In genomic region chr19:45498411-45499195, GRCh38 we compare ENCODE assay signal across 8 cellular contexts. TPM values are rescaled to one million over a fixed set of nuclear protein-coding genes. Genes with fewer than 3 reads are reported as not detected.
DNase-seq lines count a peak whose midpoint lies in the region; ATAC-seq and TF ChIP-seq lines count a peak whose summit lies in the region.

Gene PPM1N, plus strand, starts transcription at chr19:45498443. Its CDS starts 30 bp downstream, at chr19:45498473.

- 0 out of 2 replicates have a peak, but pooled peaks cover 5% of the 10 kb centered on the region for H3F3A ChIP-seq in OCI-LY1 (ENCODE audit: insufficient read depth, low read length)

- WGBS in right cardiac atrium = 1% methylated on average over 89 of the region's 89 CpGs

- H3K9me2 ChIP-seq in OCI-LY1 (ENCODE audit: low read depth, low read length) = no peaks in the 10 kb centered on the region

- no peak within 1 kb of the TSS for H3K27ac Mint-ChIP-seq in activated naive CD4-positive, alpha-beta T cell treated with anti-CD3 and anti-CD28 coated beads for 36 hours

- H3K4me3 ChIP-seq in OCI-LY1 (ENCODE audit: low read depth, low read length, poor library complexity, severe bottlenecking) (peak within 1 kb of the TSS; percentile 58), right cardiac atrium (ENCODE audit: low read length) (peak within 1 kb of the TSS; percentile 68)

- peak within 1 kb of the TSS; percentile 72 for H3K4me3 Mint-ChIP-seq in activated naive CD4-positive, alpha-beta T cell treated with anti-CD3 and anti-CD28 coated beads for 36 hours

- ATAC-seq in right cardiac atrium (peak in 1 of 2 donors; percentile 7), HG02610 (IDR thresholded peaks at IDR 0.05; ENCODE audit: unreplicated experiment) (no peak), GM21367 (IDR thresholded peaks at IDR 0.05; ENCODE audit: unreplicated experiment) (no peak)

- DNase-seq in GM13977 (ENCODE audit: low spot score) (peak; percentile 78), right cardiac atrium (peak in 2 of 3 donors; percentile 71 to 73), HuH-7.5 (ENCODE audit: low spot score) (no peak)
- peak; percentile 58 for DNase-seq in activated naive CD4-positive, alpha-beta T cell treated with anti-CD3 and anti-CD28 coated beads for 36 hours
- peak; percentile 48 to 62 for DNase-seq in stimulated activated CD4-positive, alpha-beta T cell treated with anti-CD3 and anti-CD28 coated beads, Interleukin-1b, Interleukin-23, amount 100 ng/mL, for 4 hours (ENCODE audit: low read depth in 2 of 2)

- peaks cover 40% of the 10 kb centered on the region for H3K4me1 ChIP-seq in OCI-LY1 (ENCODE audit: insufficient read depth, low read length, severe bottlenecking)
- peaks cover 6% of the 10 kb centered on the region for H3K4me1 ChIP-seq in right cardiac atrium (ENCODE audit: control insufficient read depth, insufficient read depth, low read length)

- H3K27me3 ChIP-seq in OCI-LY1 (ENCODE audit: insufficient read depth, low read length) (0 out of 2 replicates have a peak, but pooled peaks cover 4% of the 10 kb centered on the region), right cardiac atrium (ENCODE audit: control insufficient read depth, insufficient read depth) (no peaks in the 10 kb centered on the region)

- no peaks in the 10 kb centered on the region for H3K9me3 Mint-ChIP-seq in activated naive CD4-positive, alpha-beta T cell treated with anti-CD3 and anti-CD28 coated beads for 36 hours

- CTCF ChIA-PET in activated naive CD4-positive, alpha-beta T cell treated with anti-CD3 and anti-CD28 coated beads for 36 hours (lab: Charles Lee) = interaction anchor here (0.6 to 5.2 kb wide), 4 partner anchors 13 to 132 kb away, joined by 3 to 54 read pairs (median 4); no protein-coding TSS in a partner anchor

- H3K4me1 Mint-ChIP-seq in activated naive CD4-positive, alpha-beta T cell treated with anti-CD3 and anti-CD28 coated beads for 36 hours (ENCODE audit: low read depth) = peaks cover 26% of the 10 kb centered on the region

- intact Hi-C loops in activated naive CD4-positive, alpha-beta T cell treated with anti-CD3 and anti-CD28 coated beads for 36 hours (cut with micrococcal nuclease) = no loop called here
- intact Hi-C loops in right cardiac atrium (cut with DNase I) = no loop called here

- H3K27ac ChIP-seq in OCI-LY1 (ENCODE audit: low read depth, low read length, poor library complexity, severe bottlenecking) (peak within 1 kb of the TSS; percentile 15), right cardiac atrium (ENCODE audit: low read length) (no peak within 1 kb of the TSS)

- in situ Hi-C loops in GM13977 (cut with MboI; ENCODE audit: low pct_unique_long_range_greater_than_20kb, low sequenced_read_pairs, unreplicated experiment) = no loop called here

- H3K79me2 ChIP-seq in OCI-LY1 (ENCODE audit: insufficient read depth, low read length) = no peaks in the 10 kb centered on the region

- H3K9ac ChIP-seq in OCI-LY1 (ENCODE audit: low read length) = peak within 1 kb of the TSS; percentile 48

- H3K9me3 ChIP-seq in OCI-LY1 (ENCODE audit: low read length) = no peaks in the 10 kb centered on the region
- no peaks in the 10 kb centered on the region for H3K9me3 ChIP-seq in right cardiac atrium (ENCODE audit: control insufficient read depth, low read length)

- H3K36me3 ChIP-seq in OCI-LY1 (ENCODE audit: insufficient read depth, low read length) = no peaks in the 10 kb centered on the region

- TF ChIP-seq CTCF in GM13977 (IDR thresholded peaks at IDR 0.05; ENCODE audit: extremely low read depth, insufficient read depth, missing control alignments) (peak; percentile 48), OCI-LY1 (IDR thresholded peaks at IDR 0.05; ENCODE audit: low read length) (peak; percentile 29; the same call in 1 of the 2 replicates)

- no peaks in the 10 kb centered on the region for H3K36me3 Mint-ChIP-seq in activated naive CD4-positive, alpha-beta T cell treated with anti-CD3 and anti-CD28 coated beads for 36 hours (ENCODE audit: low read depth)

- H3K27me3 Mint-ChIP-seq in activated naive CD4-positive, alpha-beta T cell treated with anti-CD3 and anti-CD28 coated beads for 36 hours (ENCODE audit: low read depth) = peaks cover 21% of the 10 kb centered on the region

- no peak within 1 kb of the TSS for H2AFZ ChIP-seq in OCI-LY1 (ENCODE audit: low read length)

- peak within 1 kb of the TSS; percentile 75 for H3K4me2 ChIP-seq in OCI-LY1 (ENCODE audit: low read length)

- no peaks in the 10 kb centered on the region for H4K20me1 ChIP-seq in OCI-LY1 (ENCODE audit: insufficient read depth, low read length)

RNA-seq across cellular contexts. Expression of gene PPM1N, which starts in this region (rescaled TPM):
- total RNA-seq in activated naive CD4-positive, alpha-beta T cell treated with anti-CD3 and anti-CD28 coated beads for 36 hours = 1 to 10 TPM; 2.3 to 2.5 TPM
- total RNA-seq in right cardiac atrium = under 1 TPM in 2 of 4 donors, not detected in 2; 0.24 to 0.96 TPM
- polyA plus RNA-seq in right cardiac atrium = 0.91 TPM

Comparison
In these comparisons a context has a peak if more than half of its experiments do, and no peak if none do; other contexts are left out.
1. Peak in DNase-seq and H3K4me3 ChIP-seq in right cardiac atrium; RNA of the gene not detected or under 1 TPM.